In the genomic region with DNA sequence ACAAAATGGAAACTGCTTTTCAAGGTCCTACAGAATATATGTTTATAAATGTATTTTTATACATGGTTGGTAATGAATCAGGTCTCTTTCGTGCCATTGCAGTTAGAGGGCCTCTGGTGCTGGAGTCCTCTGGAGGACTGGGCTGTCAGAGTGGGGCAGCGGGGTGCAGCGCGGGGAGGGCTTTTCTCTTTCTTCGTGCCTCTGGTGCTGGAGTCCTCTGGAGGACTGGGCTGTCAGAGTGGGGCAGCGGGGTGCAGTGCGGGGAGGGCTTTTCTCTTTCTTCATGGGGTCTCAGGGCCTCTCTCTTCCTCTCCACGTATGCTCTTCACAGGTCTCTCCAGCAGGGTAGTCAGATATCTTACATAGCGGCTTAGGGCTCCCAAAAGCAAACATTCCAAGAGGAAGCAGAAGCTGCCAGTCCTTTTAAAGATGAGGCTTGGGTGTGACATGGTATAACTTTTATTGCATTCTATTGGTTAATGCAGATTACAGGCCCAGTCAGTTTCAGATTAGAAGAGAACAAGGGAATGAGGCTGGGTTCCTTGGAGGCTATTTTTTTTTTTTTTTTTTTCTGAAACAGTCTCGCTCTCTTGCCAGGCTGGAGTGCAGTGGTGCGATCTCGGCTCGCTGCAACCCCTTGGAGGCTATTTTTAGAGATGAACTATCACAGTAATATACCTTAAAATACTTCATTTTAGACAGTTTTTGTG, we compare ENCODE assay signal across 1 cellular context.
TF ChIP-seq lines count a peak whose summit lies in the region.

No MANE protein-coding gene starts in this region.

TF ChIP-seq in HepG2, 621 proteins besides CTCF, POLR2A, EP300 and RAD21:
- TF ChIP-seq NR1H2 (CRISPR knock-in tag; IDR thresholded peaks at IDR 0.05; ENCODE audit: borderline replicate concordance, low read depth) (no peak), ZNF83 (CRISPR knock-in tag; IDR thresholded peaks at IDR 0.05; ENCODE audit: borderline replicate concordance) (no peak), KDM2A (CRISPR knock-in tag; IDR thresholded peaks at IDR 0.05; ENCODE audit: borderline replicate concordance, low read depth) (no peak), ZNF777 (CRISPR knock-in tag; IDR thresholded peaks at IDR 0.05) (no peak), NFIC (IDR thresholded peaks at IDR 0.05; ENCODE audit: low read length) (no peak), YEATS2 (CRISPR knock-in tag; IDR thresholded peaks at IDR 0.05; ENCODE audit: borderline replicate concordance) (no peak), MEIS2 (CRISPR knock-in tag; IDR thresholded peaks at IDR 0.05) (no peak), ZNF383 (CRISPR knock-in tag; IDR thresholded peaks at IDR 0.05; ENCODE audit: borderline replicate concordance) (no peak), BHLHE40 (IDR thresholded peaks at IDR 0.05; ENCODE audit: low read length) (no peak)
- TF ChIP-seq, protein P1, sequence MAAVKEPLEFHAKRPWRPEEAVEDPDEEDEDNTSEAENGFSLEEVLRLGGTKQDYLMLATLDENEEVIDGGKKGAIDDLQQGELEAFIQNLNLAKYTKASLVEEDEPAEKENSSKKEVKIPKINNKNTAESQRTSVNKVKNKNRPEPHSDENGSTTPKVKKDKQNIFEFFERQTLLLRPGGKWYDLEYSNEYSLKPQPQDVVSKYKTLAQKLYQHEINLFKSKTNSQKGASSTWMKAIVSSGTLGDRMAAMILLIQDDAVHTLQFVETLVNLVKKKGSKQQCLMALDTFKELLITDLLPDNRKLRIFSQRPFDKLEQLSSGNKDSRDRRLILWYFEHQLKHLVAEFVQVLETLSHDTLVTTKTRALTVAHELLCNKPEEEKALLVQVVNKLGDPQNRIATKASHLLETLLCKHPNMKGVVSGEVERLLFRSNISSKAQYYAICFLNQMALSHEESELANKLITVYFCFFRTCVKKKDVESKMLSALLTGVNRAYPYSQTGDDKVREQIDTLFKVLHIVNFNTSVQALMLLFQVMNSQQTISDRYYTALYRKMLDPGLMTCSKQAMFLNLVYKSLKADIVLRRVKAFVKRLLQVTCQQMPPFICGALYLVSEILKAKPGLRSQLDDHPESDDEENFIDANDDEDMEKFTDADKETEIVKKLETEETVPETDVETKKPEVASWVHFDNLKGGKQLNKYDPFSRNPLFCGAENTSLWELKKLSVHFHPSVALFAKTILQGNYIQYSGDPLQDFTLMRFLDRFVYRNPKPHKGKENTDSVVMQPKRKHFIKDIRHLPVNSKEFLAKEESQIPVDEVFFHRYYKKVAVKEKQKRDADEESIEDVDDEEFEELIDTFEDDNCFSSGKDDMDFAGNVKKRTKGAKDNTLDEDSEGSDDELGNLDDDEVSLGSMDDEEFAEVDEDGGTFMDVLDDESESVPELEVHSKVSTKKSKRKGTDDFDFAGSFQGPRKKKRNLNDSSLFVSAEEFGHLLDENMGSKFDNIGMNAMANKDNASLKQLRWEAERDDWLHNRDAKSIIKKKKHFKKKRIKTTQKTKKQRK (IDR thresholded peaks at IDR 0.05; ENCODE audit: low read length): no peak
- TF ChIP-seq, protein P2, sequence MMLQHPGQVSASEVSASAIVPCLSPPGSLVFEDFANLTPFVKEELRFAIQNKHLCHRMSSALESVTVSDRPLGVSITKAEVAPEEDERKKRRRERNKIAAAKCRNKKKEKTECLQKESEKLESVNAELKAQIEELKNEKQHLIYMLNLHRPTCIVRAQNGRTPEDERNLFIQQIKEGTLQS (CRISPR knock-in tag; IDR thresholded peaks at IDR 0.05): no peak
